27 cellular contexts compared by ENCODE assay signal in genomic region chr15:26954403-26954802, GRCh38. TPM values are rescaled to one million over a fixed set of nuclear protein-coding genes. Genes with fewer than 3 reads are reported as not detected.
DNase-seq lines count a peak whose midpoint lies in the region; ATAC-seq, FAIRE-seq and TF ChIP-seq lines count a peak whose summit lies in the region.
"Had no signal": no experiment of that assay in that cellular context is flagged by ENCODE, and none has a peak within 500 bp of the region (broad histone marks: within the 10 kb centered on the region; RNA-seq: fewer than 3 reads in every experiment).

No MANE protein-coding gene starts in this region.

- no peak for TF ChIP-seq RAD21 in K562 (CRISPR knock-in tag; conservative IDR thresholded peaks at IDR 0.05 in 1 of 2, IDR thresholded peaks at IDR 0.05 in 1 of 2)

- intact Hi-C loops in K562 (cut with micrococcal nuclease) = no loop called here

- TF ChIP-seq EP300 in K562 (IDR thresholded peaks at IDR 0.05; ENCODE audit: low read length) = no peak

- in situ Hi-C loops in K562 (cut with MboI) = no loop called here

- no peaks in the 10 kb centered on the region for H3K9me1 ChIP-seq in K562 (ENCODE audit: control insufficient read depth, insufficient read depth, low read length)

- no peaks in the 10 kb centered on the region for H4K20me1 ChIP-seq in K562 (replicated peaks; ENCODE audit: control insufficient read depth, insufficient read depth, low read length)
- H4K20me1 ChIP-seq: BLaER1 had no signal

- H3K9ac ChIP-seq in K562 (ENCODE audit: insufficient read depth in 1 of 2, low read depth in 2 of 2, low read length in 2 of 2) = no peak overlapping the region
- H3K9ac ChIP-seq: BLaER1 had no signal

- ATAC-seq in K562 (no peak), GM18498 (IDR thresholded peaks at IDR 0.05; ENCODE audit: unreplicated experiment) (no peak)

- CTCF ChIA-PET in K562 (lab: Yijun Ruan, JAX; ENCODE audit: low intra/inter-chr PET ratio) = no interaction called here

- no peak overlapping the region for H3K4me2 ChIP-seq in K562 (ENCODE audit: insufficient read depth, low read length)
- H3K4me2 ChIP-seq: BLaER1 had no signal

- no peaks in the 10 kb centered on the region for H3K27me3 ChIP-seq in K562 (ENCODE audit: control insufficient read depth in 2 of 2, insufficient read depth in 2 of 2, low read length in 2 of 2)
- H3K27me3 ChIP-seq: BE2C, BLaER1 had no signal

- H2AFZ ChIP-seq in K562 (ENCODE audit: low read depth, low read length) = no peak overlapping the region

- 0% methylated on average over 2 of the region's 2 CpGs for WGBS in K562 (ENCODE audit: insufficient coverage, low coverage, missing lambda C conversion rate)

- DNase-seq in OCI-M1 (lab: John Stamatoyannopoulos, UW) = peak; percentile 1
- no peak for DNase-seq in K562 (ENCODE audit: extremely low read depth in 1 of 4, low spot score in 3 of 4)
- no peak for DNase-seq in activated gamma-delta T cell treated with Interleukin-2 at 50 U/mL for 16 hours
- DNase-seq: 8988T; ACHN; BE2C; C1 segment of cervical spinal cord; CD4-positive, alpha-beta memory T cell; CD4-positive, CD25-positive, alpha-beta regulatory T cell; CD8-positive, alpha-beta memory T cell; COR-L47; DMS 273 treated with DMSO at 0.1 percent for 48 hours; DMS153; DMS53; DMS79; DND-41; EL; GF-D8 had no signal

- H3K27ac ChIP-seq in K562 (ENCODE audit: extremely low read depth, low read depth, low read length) = no peak overlapping the region
- H3K27ac ChIP-seq: BLaER1 had no signal

- TF ChIP-seq CTCF in K562 (IDR thresholded peaks at IDR 0.05 in 2 of 3, conservative IDR thresholded peaks at IDR 0.05 in 1 of 3; ENCODE audit: insufficient read depth in 2 of 3, low read depth in 1 of 3, low read length in 3 of 3) = no peak

- no peaks in the 10 kb centered on the region for H3K4me1 ChIP-seq in K562 (replicated peaks in 1 of 2; ENCODE audit: control insufficient read depth in 2 of 2, insufficient read depth in 2 of 2, low read length in 2 of 2)
- H3K4me1 ChIP-seq: BE2C had no signal

- no peaks in the 10 kb centered on the region for H3K36me3 ChIP-seq in K562 (ENCODE audit: control insufficient read depth, insufficient read depth, low read length)
- H3K36me3 ChIP-seq: BE2C, BLaER1 had no signal

- no peak overlapping the region for H3K4me3 ChIP-seq in K562
- H3K4me3 ChIP-seq: BLaER1 had no signal

- POLR2A ChIA-PET in K562 (lab: Yijun Ruan, JAX) = no interaction called here

- no peak for TF ChIP-seq POLR2A in K562 (conservative IDR thresholded peaks at IDR 0.05)

- no TSS peak for BruUV-seq in K562 (replicated peaks; lab: Mats Ljungman, UMichigan)

- H3K79me2 ChIP-seq in K562 (ENCODE audit: control insufficient read depth, insufficient read depth, low read length) = no peaks in the 10 kb centered on the region

- FAIRE-seq in G401.6 (lab: Jason Lieb, UNC) (peak; percentile 46), K562 (lab: Jason Lieb, UNC) (no peak)
- FAIRE-seq: GM12891, GM18507 had no signal

- no peaks in the 10 kb centered on the region; the same call in 1 of the 2 replicates for H3K9me3 ChIP-seq in K562 (replicated peaks; ENCODE audit: control insufficient read depth, insufficient read depth, low read depth, low read length)
- H3K9me3 ChIP-seq: BE2C had no signal

TF ChIP-seq in K562, 482 proteins besides CTCF, POLR2A, EP300 and RAD21:
- TF ChIP-seq TRIM28 (IDR thresholded peaks at IDR 0.05) (peak; percentile 61), E2F1 (CRISPR knock-in tag; IDR thresholded peaks at IDR 0.05) (no peak)

RNA-seq across cellular contexts. Expression of gene GABRG3, which starts 16.6 kb away (rescaled TPM):
- 14.1 and 21.5 TPM in 2 replicates for total RNA-seq in K562 (2011; cell fraction: chromatin; rRNA removed; ENCODE audit: low replicate concordance)
- total RNA-seq in K562 (2011; cell fraction: nucleolus; rRNA removed) = 12.6 and 13.5 TPM in 2 replicates
- total RNA-seq in K562 (2011; cell fraction: nucleoplasm; rRNA removed) = 19.3 and 28.2 TPM in 2 replicates
- total RNA-seq in K562 (2014; rRNA removed) = 7.6 and 9.9 TPM in 2 replicates
- 12.0 and 13.3 TPM in 2 replicates for total RNA-seq in K562 (2014; rRNA removed; fragmentation: Illumina TruSeq; extraction: Trizol)
- 13.6 and 13.9 TPM in 2 replicates for total RNA-seq in K562 (2015; rRNA removed; fragmentation: Illumina TruSeq; extraction: Trizol)
- total RNA-seq in K562 (2021) = 13.8 and 15.1 TPM in 2 replicates
- polyA plus RNA-seq in K562 (2011; rRNA removed) = 7.0 and 11.2 TPM in 2 replicates
- 8.8 and 13.9 TPM in 2 replicates for polyA plus RNA-seq in K562 (2011; cell fraction: cytosol; rRNA removed)
- 5.4 and 9.4 TPM in 2 replicates for polyA plus RNA-seq in K562 (2011; cell fraction: nucleus; rRNA removed)
- 10.2 and 10.8 TPM in 2 replicates for polyA plus RNA-seq in K562 (2012)
- polyA plus RNA-seq in K562 (2014; fragmentation: Illumina TruSeq; extraction: Trizol) = 14.6 and 14.8 TPM in 2 replicates
- polyA plus RNA-seq in K562 (2014; fragmentation: Nextera tagmentation; extraction: Ambion mirVana) = 1 to 10 TPM; 4.0 to 4.6 TPM
- polyA plus RNA-seq in K562 (2014; rRNA removed) = 6.9 and 7.6 TPM in 2 replicates
- 13.6 and 23.9 TPM in 2 replicates for polyA minus RNA-seq in K562 (2011; rRNA and poly(A)+ RNA removed)
- polyA minus RNA-seq in K562 (2011; cell fraction: cytosol; rRNA and poly(A)+ RNA removed) = 3.0 and 9.8 TPM in 2 replicates
- 10.6 and 15.9 TPM in 2 replicates for polyA minus RNA-seq in K562 (2011; cell fraction: nucleus; rRNA and poly(A)+ RNA removed)
- total RNA-seq: A673; CD4-positive, alpha-beta memory T cell; CD4-positive, CD25-positive, alpha-beta regulatory T cell; CD8-positive, alpha-beta memory T cell; Daoy had no signal
- polyA plus RNA-seq: AG04450; CD14-positive monocyte; CD4-positive, alpha-beta memory T cell; CD4-positive, CD25-positive, alpha-beta regulatory T cell; CD8-positive, alpha-beta memory T cell had no signal
